ENCODE assay signal across 1 cellular context in the genomic region with DNA sequence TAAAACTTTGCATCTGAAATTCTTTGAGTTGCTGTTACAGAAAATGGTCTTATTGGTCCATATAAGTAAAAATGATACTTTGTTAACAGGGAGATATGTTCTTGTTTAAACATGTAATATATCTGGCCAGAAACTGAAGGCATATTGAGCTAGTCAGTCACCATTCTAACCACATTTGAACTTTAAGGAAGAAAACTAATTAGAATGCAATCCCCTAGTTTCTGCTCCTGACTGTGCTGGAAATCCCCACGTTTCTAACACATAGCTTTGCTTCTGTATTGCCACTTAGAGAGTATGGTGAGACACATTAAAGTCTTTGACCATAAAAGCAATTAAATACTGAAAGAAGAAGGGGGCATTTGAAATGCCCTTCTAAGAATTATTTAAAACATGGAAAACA.
TF ChIP-seq lines count a peak whose summit lies in the region.

No MANE protein-coding gene starts in this region.

TF ChIP-seq in GM12878, 131 proteins besides CTCF, POLR2A, EP300 and RAD21 (continued from another document and continues in another):
- TF ChIP-seq PRDM15 (CRISPR knock-in tag; IDR thresholded peaks at IDR 0.05) (no peak), NFXL1 (IDR thresholded peaks at IDR 0.05; ENCODE audit: borderline replicate concordance) (no peak), ATF2 (IDR thresholded peaks at IDR 0.05; ENCODE audit: low read length) (peak; percentile 71), TARDBP (IDR thresholded peaks at IDR 0.05; ENCODE audit: borderline replicate concordance) (no peak), ATF7 (IDR thresholded peaks at IDR 0.05; ENCODE audit: low read depth) (peak; percentile 46; the same call in 1 of the 2 replicates), NFIC (IDR thresholded peaks at IDR 0.05; ENCODE audit: low read depth, low read length) (peak; percentile 63; the same call in 1 of the 2 replicates), BMI1 (IDR thresholded peaks at IDR 0.05; ENCODE audit: borderline replicate concordance) (no peak), MTA2 (IDR thresholded peaks at IDR 0.05; ENCODE audit: low read depth) (peak; percentile 98), PAX5 (IDR thresholded peaks at IDR 0.05; ENCODE audit: borderline replicate concordance, low read depth, low read length) (no peak), CHD2 (IDR thresholded peaks at IDR 0.05; ENCODE audit: borderline replicate concordance, low read depth, low read length) (no peak), NFYA (IDR thresholded peaks at IDR 0.05; ENCODE audit: borderline replicate concordance, low read depth, low read length) (no peak), TAF1 (IDR thresholded peaks at IDR 0.05; ENCODE audit: borderline replicate concordance, low read depth, low read length) (no peak), ZBTB11 (CRISPR knock-in tag; IDR thresholded peaks at IDR 0.05) (no peak), IKZF1 (conservative IDR thresholded peaks at IDR 0.05) (peak; percentile 82)
- TF ChIP-seq, protein P1, sequence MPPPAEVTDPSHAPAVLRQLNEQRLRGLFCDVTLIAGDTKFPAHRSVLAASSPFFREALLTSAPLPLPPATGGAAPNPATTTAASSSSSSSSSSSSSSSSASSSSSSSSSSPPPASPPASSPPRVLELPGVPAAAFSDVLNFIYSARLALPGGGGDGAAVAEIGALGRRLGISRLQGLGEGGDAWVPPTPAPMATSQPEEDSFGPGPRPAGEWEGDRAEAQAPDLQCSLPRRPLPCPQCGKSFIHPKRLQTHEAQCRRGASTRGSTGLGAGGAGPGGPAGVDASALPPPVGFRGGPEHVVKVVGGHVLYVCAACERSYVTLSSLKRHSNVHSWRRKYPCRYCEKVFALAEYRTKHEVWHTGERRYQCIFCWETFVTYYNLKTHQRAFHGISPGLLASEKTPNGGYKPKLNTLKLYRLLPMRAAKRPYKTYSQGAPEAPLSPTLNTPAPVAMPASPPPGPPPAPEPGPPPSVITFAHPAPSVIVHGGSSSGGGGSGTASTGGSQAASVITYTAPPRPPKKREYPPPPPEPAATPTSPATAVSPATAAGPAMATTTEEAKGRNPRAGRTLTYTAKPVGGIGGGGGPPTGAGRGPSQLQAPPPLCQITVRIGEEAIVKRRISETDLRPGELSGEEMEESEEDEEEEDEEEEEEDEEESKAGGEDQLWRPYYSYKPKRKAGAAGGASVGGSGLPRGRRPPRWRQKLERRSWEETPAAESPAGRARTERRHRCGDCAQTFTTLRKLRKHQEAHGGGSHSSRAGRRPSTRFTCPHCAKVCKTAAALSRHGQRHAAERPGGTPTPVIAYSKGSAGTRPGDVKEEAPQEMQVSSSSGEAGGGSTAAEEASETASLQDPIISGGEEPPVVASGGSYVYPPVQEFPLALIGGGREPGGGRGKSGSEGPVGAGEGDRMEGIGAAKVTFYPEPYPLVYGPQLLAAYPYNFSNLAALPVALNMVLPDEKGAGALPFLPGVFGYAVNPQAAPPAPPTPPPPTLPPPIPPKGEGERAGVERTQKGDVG (CRISPR knock-in tag; IDR thresholded peaks at IDR 0.05), result no peak
- TF ChIP-seq, protein P2, sequence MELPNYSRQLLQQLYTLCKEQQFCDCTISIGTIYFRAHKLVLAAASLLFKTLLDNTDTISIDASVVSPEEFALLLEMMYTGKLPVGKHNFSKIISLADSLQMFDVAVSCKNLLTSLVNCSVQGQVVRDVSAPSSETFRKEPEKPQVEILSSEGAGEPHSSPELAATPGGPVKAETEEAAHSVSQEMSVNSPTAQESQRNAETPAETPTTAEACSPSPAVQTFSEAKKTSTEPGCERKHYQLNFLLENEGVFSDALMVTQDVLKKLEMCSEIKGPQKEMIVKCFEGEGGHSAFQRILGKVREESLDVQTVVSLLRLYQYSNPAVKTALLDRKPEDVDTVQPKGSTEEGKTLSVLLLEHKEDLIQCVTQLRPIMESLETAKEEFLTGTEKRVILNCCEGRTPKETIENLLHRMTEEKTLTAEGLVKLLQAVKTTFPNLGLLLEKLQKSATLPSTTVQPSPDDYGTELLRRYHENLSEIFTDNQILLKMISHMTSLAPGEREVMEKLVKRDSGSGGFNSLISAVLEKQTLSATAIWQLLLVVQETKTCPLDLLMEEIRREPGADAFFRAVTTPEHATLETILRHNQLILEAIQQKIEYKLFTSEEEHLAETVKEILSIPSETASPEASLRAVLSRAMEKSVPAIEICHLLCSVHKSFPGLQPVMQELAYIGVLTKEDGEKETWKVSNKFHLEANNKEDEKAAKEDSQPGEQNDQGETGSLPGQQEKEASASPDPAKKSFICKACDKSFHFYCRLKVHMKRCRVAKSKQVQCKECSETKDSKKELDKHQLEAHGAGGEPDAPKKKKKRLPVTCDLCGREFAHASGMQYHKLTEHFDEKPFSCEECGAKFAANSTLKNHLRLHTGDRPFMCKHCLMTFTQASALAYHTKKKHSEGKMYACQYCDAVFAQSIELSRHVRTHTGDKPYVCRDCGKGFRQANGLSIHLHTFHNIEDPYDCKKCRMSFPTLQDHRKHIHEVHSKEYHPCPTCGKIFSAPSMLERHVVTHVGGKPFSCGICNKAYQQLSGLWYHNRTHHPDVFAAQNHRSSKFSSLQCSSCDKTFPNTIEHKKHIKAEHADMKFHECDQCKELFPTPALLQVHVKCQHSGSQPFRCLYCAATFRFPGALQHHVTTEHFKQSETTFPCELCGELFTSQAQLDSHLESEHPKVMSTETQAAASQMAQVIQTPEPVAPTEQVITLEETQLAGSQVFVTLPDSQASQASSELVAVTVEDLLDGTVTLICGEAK (IDR thresholded peaks at IDR 0.05; ENCODE audit: borderline replicate concordance), result no peak
- TF ChIP-seq, protein P3, sequence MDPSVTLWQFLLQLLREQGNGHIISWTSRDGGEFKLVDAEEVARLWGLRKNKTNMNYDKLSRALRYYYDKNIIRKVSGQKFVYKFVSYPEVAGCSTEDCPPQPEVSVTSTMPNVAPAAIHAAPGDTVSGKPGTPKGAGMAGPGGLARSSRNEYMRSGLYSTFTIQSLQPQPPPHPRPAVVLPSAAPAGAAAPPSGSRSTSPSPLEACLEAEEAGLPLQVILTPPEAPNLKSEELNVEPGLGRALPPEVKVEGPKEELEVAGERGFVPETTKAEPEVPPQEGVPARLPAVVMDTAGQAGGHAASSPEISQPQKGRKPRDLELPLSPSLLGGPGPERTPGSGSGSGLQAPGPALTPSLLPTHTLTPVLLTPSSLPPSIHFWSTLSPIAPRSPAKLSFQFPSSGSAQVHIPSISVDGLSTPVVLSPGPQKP (IDR thresholded peaks at IDR 0.05; ENCODE audit: low read depth, low read length), result no peak
- TF ChIP-seq, protein P4, sequence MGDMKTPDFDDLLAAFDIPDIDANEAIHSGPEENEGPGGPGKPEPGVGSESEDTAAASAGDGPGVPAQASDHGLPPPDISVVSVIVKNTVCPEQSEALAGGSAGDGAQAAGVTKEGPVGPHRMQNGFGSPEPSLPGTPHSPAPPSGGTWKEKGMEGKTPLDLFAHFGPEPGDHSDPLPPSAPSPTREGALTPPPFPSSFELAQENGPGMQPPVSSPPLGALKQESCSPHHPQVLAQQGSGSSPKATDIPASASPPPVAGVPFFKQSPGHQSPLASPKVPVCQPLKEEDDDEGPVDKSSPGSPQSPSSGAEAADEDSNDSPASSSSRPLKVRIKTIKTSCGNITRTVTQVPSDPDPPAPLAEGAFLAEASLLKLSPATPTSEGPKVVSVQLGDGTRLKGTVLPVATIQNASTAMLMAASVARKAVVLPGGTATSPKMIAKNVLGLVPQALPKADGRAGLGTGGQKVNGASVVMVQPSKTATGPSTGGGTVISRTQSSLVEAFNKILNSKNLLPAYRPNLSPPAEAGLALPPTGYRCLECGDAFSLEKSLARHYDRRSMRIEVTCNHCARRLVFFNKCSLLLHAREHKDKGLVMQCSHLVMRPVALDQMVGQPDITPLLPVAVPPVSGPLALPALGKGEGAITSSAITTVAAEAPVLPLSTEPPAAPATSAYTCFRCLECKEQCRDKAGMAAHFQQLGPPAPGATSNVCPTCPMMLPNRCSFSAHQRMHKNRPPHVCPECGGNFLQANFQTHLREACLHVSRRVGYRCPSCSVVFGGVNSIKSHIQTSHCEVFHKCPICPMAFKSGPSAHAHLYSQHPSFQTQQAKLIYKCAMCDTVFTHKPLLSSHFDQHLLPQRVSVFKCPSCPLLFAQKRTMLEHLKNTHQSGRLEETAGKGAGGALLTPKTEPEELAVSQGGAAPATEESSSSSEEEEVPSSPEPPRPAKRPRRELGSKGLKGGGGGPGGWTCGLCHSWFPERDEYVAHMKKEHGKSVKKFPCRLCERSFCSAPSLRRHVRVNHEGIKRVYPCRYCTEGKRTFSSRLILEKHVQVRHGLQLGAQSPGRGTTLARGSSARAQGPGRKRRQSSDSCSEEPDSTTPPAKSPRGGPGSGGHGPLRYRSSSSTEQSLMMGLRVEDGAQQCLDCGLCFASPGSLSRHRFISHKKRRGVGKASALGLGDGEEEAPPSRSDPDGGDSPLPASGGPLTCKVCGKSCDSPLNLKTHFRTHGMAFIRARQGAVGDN (IDR thresholded peaks at IDR 0.05), result no peak
- TF ChIP-seq, protein P5, sequence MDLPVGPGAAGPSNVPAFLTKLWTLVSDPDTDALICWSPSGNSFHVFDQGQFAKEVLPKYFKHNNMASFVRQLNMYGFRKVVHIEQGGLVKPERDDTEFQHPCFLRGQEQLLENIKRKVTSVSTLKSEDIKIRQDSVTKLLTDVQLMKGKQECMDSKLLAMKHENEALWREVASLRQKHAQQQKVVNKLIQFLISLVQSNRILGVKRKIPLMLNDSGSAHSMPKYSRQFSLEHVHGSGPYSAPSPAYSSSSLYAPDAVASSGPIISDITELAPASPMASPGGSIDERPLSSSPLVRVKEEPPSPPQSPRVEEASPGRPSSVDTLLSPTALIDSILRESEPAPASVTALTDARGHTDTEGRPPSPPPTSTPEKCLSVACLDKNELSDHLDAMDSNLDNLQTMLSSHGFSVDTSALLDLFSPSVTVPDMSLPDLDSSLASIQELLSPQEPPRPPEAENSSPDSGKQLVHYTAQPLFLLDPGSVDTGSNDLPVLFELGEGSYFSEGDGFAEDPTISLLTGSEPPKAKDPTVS (IDR thresholded peaks at IDR 0.05; ENCODE audit: low read depth, low read length), result no peak
- TF ChIP-seq, protein P6, sequence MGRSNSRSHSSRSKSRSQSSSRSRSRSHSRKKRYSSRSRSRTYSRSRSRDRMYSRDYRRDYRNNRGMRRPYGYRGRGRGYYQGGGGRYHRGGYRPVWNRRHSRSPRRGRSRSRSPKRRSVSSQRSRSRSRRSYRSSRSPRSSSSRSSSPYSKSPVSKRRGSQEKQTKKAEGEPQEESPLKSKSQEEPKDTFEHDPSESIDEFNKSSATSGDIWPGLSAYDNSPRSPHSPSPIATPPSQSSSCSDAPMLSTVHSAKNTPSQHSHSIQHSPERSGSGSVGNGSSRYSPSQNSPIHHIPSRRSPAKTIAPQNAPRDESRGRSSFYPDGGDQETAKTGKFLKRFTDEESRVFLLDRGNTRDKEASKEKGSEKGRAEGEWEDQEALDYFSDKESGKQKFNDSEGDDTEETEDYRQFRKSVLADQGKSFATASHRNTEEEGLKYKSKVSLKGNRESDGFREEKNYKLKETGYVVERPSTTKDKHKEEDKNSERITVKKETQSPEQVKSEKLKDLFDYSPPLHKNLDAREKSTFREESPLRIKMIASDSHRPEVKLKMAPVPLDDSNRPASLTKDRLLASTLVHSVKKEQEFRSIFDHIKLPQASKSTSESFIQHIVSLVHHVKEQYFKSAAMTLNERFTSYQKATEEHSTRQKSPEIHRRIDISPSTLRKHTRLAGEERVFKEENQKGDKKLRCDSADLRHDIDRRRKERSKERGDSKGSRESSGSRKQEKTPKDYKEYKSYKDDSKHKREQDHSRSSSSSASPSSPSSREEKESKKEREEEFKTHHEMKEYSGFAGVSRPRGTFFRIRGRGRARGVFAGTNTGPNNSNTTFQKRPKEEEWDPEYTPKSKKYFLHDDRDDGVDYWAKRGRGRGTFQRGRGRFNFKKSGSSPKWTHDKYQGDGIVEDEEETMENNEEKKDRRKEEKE (IDR thresholded peaks at IDR 0.05), result no peak
